Comparison of ENCODE assay signal across 9 cellular contexts in the genomic region with DNA sequence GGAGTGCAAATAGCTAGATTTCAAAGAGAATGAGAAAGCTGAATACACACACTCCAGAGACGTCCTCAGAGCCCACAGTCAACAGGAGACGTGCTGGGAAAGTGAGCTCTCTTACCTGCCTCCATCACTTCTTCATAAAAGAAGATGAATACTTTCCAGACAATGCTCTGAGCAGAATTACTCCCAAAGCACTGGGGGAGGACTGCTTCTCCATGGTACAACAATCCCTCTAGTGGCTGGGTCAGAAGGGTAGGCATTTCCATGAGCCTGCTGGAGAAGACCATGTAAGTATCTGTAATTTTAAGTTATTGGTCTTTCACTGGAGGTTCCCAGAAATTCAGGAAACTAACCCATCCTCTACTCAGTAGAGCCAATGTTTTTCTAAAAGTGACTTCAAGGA.
A peak's percentile ranks its signal among the peaks of the same experiment; 100 is the strongest.
DNase-seq lines count a peak whose midpoint lies in the region; ATAC-seq and TF ChIP-seq lines count a peak whose summit lies in the region.
"Had no signal": no experiment of that assay in that cellular context is flagged by ENCODE, and none has a peak within 500 bp of the region (broad histone marks: within the 10 kb centered on the region; RNA-seq: fewer than 3 reads in every experiment).

No MANE protein-coding gene starts in this region.

- no peaks in the 10 kb centered on the region for H4K20me1 ChIP-seq in OCI-LY3 (ENCODE audit: insufficient read depth, low read length)

- intact Hi-C loops in activated naive CD4-positive, alpha-beta T cell treated with anti-CD3 and anti-CD28 coated beads for 36 hours (cut with micrococcal nuclease): no loop called here

- H3K27me3 ChIP-seq in OCI-LY3 (ENCODE audit: low read depth, low read length): no peaks in the 10 kb centered on the region

- H3K9me3 Mint-ChIP-seq in stimulated activated naive B cell treated with anti-CD40 and anti-IgM and Interleukin-4, amounts not matched to agents 10 μg/mL and 1 μg/mL and 100 μg/mL, for 72 hours: peaks cover 6% of the 10 kb centered on the region in 2 donors
- H3K9me3 Mint-ChIP-seq in activated naive CD4-positive, alpha-beta T cell treated with anti-CD3 and anti-CD28 coated beads for 36 hours: no peaks in the 10 kb centered on the region
- H3K9me3 Mint-ChIP-seq: activated T-helper 17 cell treated with anti-CD3 and anti-CD28 coated beads, Interleukin-2, amount 50 U/mL, for 72 hours had no signal

- no peak overlapping the region for H3K27ac Mint-ChIP-seq in stimulated activated naive B cell treated with anti-CD40 and anti-IgM and Interleukin-4, amounts not matched to agents 10 μg/mL and 1 μg/mL and 100 μg/mL, for 72 hours
- no peak overlapping the region for H3K27ac Mint-ChIP-seq in activated naive CD4-positive, alpha-beta T cell treated with anti-CD3 and anti-CD28 coated beads for 36 hours
- H3K27ac Mint-ChIP-seq: activated T-helper 17 cell treated with anti-CD3 and anti-CD28 coated beads, Interleukin-2, amount 50 U/mL, for 72 hours had no signal

- DNase-seq in DMS53 (lab: John Stamatoyannopoulos, UW): peak; percentile 2
- DNase-seq in DMS53 treated with DMSO at 0.1 percent for 48 hours (lab: John Stamatoyannopoulos, UW; ENCODE audit: unreplicated experiment): no peak
- peak; percentile 61 for DNase-seq in fibroblast of mammary gland (ENCODE audit: low read depth)
- DNase-seq in retina: peak; percentile 8
- DNase-seq in activated CD4-positive, alpha-beta T cell treated with anti-CD3 and anti-CD28 coated beads, Interleukin-2, amount 50 U/mL, for 4 hours: no peak
- DNase-seq in stimulated activated naive B cell treated with anti-CD40 and anti-IgM and Interleukin-4, amounts not matched to agents 10 μg/mL and 1 μg/mL and 100 μg/mL, for 72 hours: no peak
- DNase-seq in activated naive CD4-positive, alpha-beta T cell treated with anti-CD3 and anti-CD28 coated beads for 36 hours: no peak

- no peak overlapping the region for H3K27ac ChIP-seq in OCI-LY3 (ENCODE audit: low read length)

- H3K4me3 ChIP-seq in OCI-LY3 (ENCODE audit: low read length): no peak overlapping the region
- H3K4me3 ChIP-seq in fibroblast of mammary gland (ENCODE audit: control insufficient read depth, low read depth, low read length): no peak overlapping the region

- no peaks in the 10 kb centered on the region for H3K9me3 ChIP-seq in OCI-LY3 (ENCODE audit: insufficient read depth, low read length)

- H3K27me3 Mint-ChIP-seq in stimulated activated naive B cell treated with anti-CD40 and anti-IgM and Interleukin-4, amounts not matched to agents 10 μg/mL and 1 μg/mL and 100 μg/mL, for 72 hours: peaks cover 0 to 13% of the 10 kb centered on the region in 2 donors
- peaks cover 16% of the 10 kb centered on the region for H3K27me3 Mint-ChIP-seq in activated naive CD4-positive, alpha-beta T cell treated with anti-CD3 and anti-CD28 coated beads for 36 hours (ENCODE audit: low read depth)

- no peaks in the 10 kb centered on the region for H3K4me1 ChIP-seq in OCI-LY3 (ENCODE audit: low read length)

- H3K36me3 Mint-ChIP-seq in stimulated activated naive B cell treated with anti-CD40 and anti-IgM and Interleukin-4, amounts not matched to agents 10 μg/mL and 1 μg/mL and 100 μg/mL, for 72 hours: peaks cover 0 to 4% of the 10 kb centered on the region in 2 donors
- no peaks in the 10 kb centered on the region for H3K36me3 Mint-ChIP-seq in activated naive CD4-positive, alpha-beta T cell treated with anti-CD3 and anti-CD28 coated beads for 36 hours (ENCODE audit: low read depth)

- H3K9ac ChIP-seq in OCI-LY3 (ENCODE audit: low read length): no peak overlapping the region

- H3K4me3 Mint-ChIP-seq in stimulated activated naive B cell treated with anti-CD40 and anti-IgM and Interleukin-4, amounts not matched to agents 10 μg/mL and 1 μg/mL and 100 μg/mL, for 72 hours: no peak overlapping the region
- H3K4me3 Mint-ChIP-seq in activated naive CD4-positive, alpha-beta T cell treated with anti-CD3 and anti-CD28 coated beads for 36 hours: no peak overlapping the region
- H3K4me3 Mint-ChIP-seq: activated T-helper 17 cell treated with anti-CD3 and anti-CD28 coated beads, Interleukin-2, amount 50 U/mL, for 72 hours had no signal

- TF ChIP-seq CTCF in OCI-LY3 (IDR thresholded peaks at IDR 0.05; ENCODE audit: low read depth, low read length): peak; percentile 28
- TF ChIP-seq CTCF in fibroblast of mammary gland (conservative IDR thresholded peaks at IDR 0.05; ENCODE audit: control insufficient read depth, insufficient read depth, low read depth, low read length): peak; percentile 62

- H3K36me3 ChIP-seq in OCI-LY3 (replicated peaks; ENCODE audit: low read depth, low read length): no peaks in the 10 kb centered on the region

- no peaks in the 10 kb centered on the region for H3K4me1 Mint-ChIP-seq in stimulated activated naive B cell treated with anti-CD40 and anti-IgM and Interleukin-4, amounts not matched to agents 10 μg/mL and 1 μg/mL and 100 μg/mL, for 72 hours
- H3K4me1 Mint-ChIP-seq in activated naive CD4-positive, alpha-beta T cell treated with anti-CD3 and anti-CD28 coated beads for 36 hours (ENCODE audit: low read depth): no peaks in the 10 kb centered on the region
- H3K4me1 Mint-ChIP-seq: activated T-helper 17 cell treated with anti-CD3 and anti-CD28 coated beads, Interleukin-2, amount 50 U/mL, for 72 hours had no signal

- H3K79me2 ChIP-seq in OCI-LY3 (ENCODE audit: low read length): no peaks in the 10 kb centered on the region

- no peak overlapping the region for H2AFZ ChIP-seq in OCI-LY3 (ENCODE audit: low read depth, low read length)

- CTCF ChIA-PET in activated naive CD4-positive, alpha-beta T cell treated with anti-CD3 and anti-CD28 coated beads for 36 hours (lab: Charles Lee): no interaction called here

- H3K4me2 ChIP-seq in OCI-LY3 (ENCODE audit: low read length): no peak overlapping the region

- ATAC-seq in stimulated activated naive B cell treated with anti-CD40 and anti-IgM and Interleukin-4, amounts not matched to agents 10 μg/mL and 1 μg/mL and 100 μg/mL, for 72 hours (replicated peaks): no peak
- ATAC-seq: activated T-helper 17 cell treated with anti-CD3 and anti-CD28 coated beads, Interleukin-2, amount 50 U/mL, for 72 hours had no signal

Comparison
In these comparisons a context has a peak if more than half of its experiments do, and no peak if none do; other contexts are left out.
1. DNase-seq: peak in DMS53 (single experiment), fibroblast of mammary gland (single experiment) and retina (single experiment); none in DMS53 treated with DMSO at 0.1 percent for 48 hours (single experiment), activated CD4-positive, alpha-beta T cell treated with anti-CD3 and anti-CD28 coated beads, Interleukin-2, amount 50 U/mL, for 4 hours (0 of 2), stimulated activated naive B cell treated with anti-CD40 and anti-IgM and Interleukin-4, amounts not matched to agents 10 μg/mL and 1 μg/mL and 100 μg/mL, for 72 hours (single experiment) and activated naive CD4-positive, alpha-beta T cell treated with anti-CD3 and anti-CD28 coated beads for 36 hours (single experiment).